31 cellular contexts compared by ENCODE assay signal in genomic region chr1:162662013-162662412, GRCh38.
"Had no signal": no experiment of that assay in that cellular context is flagged by ENCODE, and none has a peak within 500 bp of the region (broad histone marks: within the 10 kb centered on the region; RNA-seq: fewer than 3 reads in every experiment).

No MANE protein-coding gene starts in this region.

- H3K27me3 ChIP-seq: brain microvascular endothelial cell, SJCRH30 had no signal

- H3K4me1 Mint-ChIP-seq: activated CD4-positive, alpha-beta T cell treated with anti-CD3 and anti-CD28 coated beads, Interleukin-2, amount 10 ng/mL, durations not matched to agents 24 days and 14 days; activated naive CD8-positive, alpha-beta T cell treated with anti-CD3 and anti-CD28 coated beads for 36 hours; activated T-helper 17 cell treated with anti-CD3 and anti-CD28 coated beads, Interleukin-2, amount 50 U/mL, for 72 hours had no signal

- H3K9me3 Mint-ChIP-seq: activated CD4-positive, alpha-beta T cell treated with anti-CD3 and anti-CD28 coated beads, Interleukin-2, amount 10 ng/mL, durations not matched to agents 24 days and 14 days; activated CD8-positive, alpha-beta T cell treated with anti-CD3 and anti-CD28 coated beads for 36 hours; activated naive CD8-positive, alpha-beta T cell treated with anti-CD3 and anti-CD28 coated beads for 36 hours; activated T-cell treated with anti-CD3 and anti-CD28 coated beads, Interleukin-2, amount 50 U/mL, for 72 hours; activated T-helper 17 cell treated with anti-CD3 and anti-CD28 coated beads, Interleukin-2, amount 50 U/mL, for 72 hours; T-helper 1 cell treated with Interleukin-12 subunit alpha and Interleukin-12 subunit beta and Interleukin-4 antibody, amounts not matched to agents 30 μg/mL and 1 μg/mL, for 36 hours; T-helper 2 cell treated with Interferon-gamma antibody and Interleukin-4, amounts not matched to agents 5 μg/mL and 100 μg/mL, for 36 hours had no signal

- H3K4me3 Mint-ChIP-seq: activated CD4-positive, alpha-beta T cell treated with anti-CD3 and anti-CD28 coated beads, Interleukin-2, amount 10 ng/mL, durations not matched to agents 24 days and 14 days; activated CD8-positive, alpha-beta T cell treated with anti-CD3 and anti-CD28 coated beads for 36 hours; activated naive CD8-positive, alpha-beta T cell treated with anti-CD3 and anti-CD28 coated beads for 36 hours; activated T-cell treated with anti-CD3 and anti-CD28 coated beads, Interleukin-2, amount 50 U/mL, for 72 hours; activated T-helper 17 cell treated with anti-CD3 and anti-CD28 coated beads, Interleukin-2, amount 50 U/mL, for 72 hours; T-helper 1 cell treated with Interleukin-12 subunit alpha and Interleukin-12 subunit beta and Interleukin-4 antibody, amounts not matched to agents 30 μg/mL and 1 μg/mL, for 36 hours; T-helper 2 cell treated with Interferon-gamma antibody and Interleukin-4, amounts not matched to agents 5 μg/mL and 100 μg/mL, for 36 hours had no signal

- H3K27ac Mint-ChIP-seq: activated CD4-positive, alpha-beta T cell treated with anti-CD3 and anti-CD28 coated beads, Interleukin-2, amount 10 ng/mL, durations not matched to agents 24 days and 14 days; activated CD8-positive, alpha-beta T cell treated with anti-CD3 and anti-CD28 coated beads for 36 hours; activated naive CD8-positive, alpha-beta T cell treated with anti-CD3 and anti-CD28 coated beads for 36 hours; activated T-cell treated with anti-CD3 and anti-CD28 coated beads, Interleukin-2, amount 50 U/mL, for 72 hours; activated T-helper 17 cell treated with anti-CD3 and anti-CD28 coated beads, Interleukin-2, amount 50 U/mL, for 72 hours; T-helper 1 cell treated with Interleukin-12 subunit alpha and Interleukin-12 subunit beta and Interleukin-4 antibody, amounts not matched to agents 30 μg/mL and 1 μg/mL, for 36 hours; T-helper 2 cell treated with Interferon-gamma antibody and Interleukin-4, amounts not matched to agents 5 μg/mL and 100 μg/mL, for 36 hours had no signal

- DNase-seq: activated CD4-positive, alpha-beta T cell treated with anti-CD3 and anti-CD28 coated beads, Interleukin-2, amount 10 ng/mL, durations not matched to agents 24 days and 14 days; activated CD4-positive, alpha-beta T cell treated with anti-CD3 and anti-CD28 coated beads, Interleukin-2, amount 50 U/mL, for 4 hours; activated CD8-positive, alpha-beta T cell treated with anti-CD3 and anti-CD28 coated beads for 36 hours; activated effector memory CD4-positive, alpha-beta T cell treated with anti-CD3 and anti-CD28 coated beads, Interleukin-2, amount 50 U/mL, for 16 hours; activated naive CD4-positive, alpha-beta T cell; activated naive CD4-positive, alpha-beta T cell treated with anti-CD3 and anti-CD28 coated beads, Interleukin-2, amount 50 U/mL, for 16 hours; activated naive CD8-positive, alpha-beta T cell treated with anti-CD3 and anti-CD28 coated beads for 36 hours; activated T-cell treated with anti-CD3 and anti-CD28 coated beads, Interleukin-2, amount 50 U/mL, for 1 hour; activated T-cell treated with anti-CD3 and anti-CD28 coated beads, Interleukin-2, amount 50 U/mL, for 72 hours; amniotic stem cell; aorta; brain microvascular endothelial cell; central memory CD4-positive, alpha-beta T cell; NCI-H1092 treated with DMSO at 0.1 percent for 48 hours; NCI-H1417; NCI-H146; NCI-H187; NCI-H2029 treated with DMSO at 0.1 percent for 48 hours; NCI-H2107; NCI-H2171; NCI-H510A; NCI-H526; NCI-H748 treated with DMSO at 0.1 percent for 48 hours; NK-92 treated with Interleukin-12 subunit alpha and Interleukin-12 subunit beta, amount 100 ng/mL, for 24 hours; OCI-M1; SHP77; SJCRH30 had no signal

- H3K27ac ChIP-seq: brain microvascular endothelial cell, SJCRH30 had no signal

- H3K4me3 ChIP-seq: SJCRH30 had no signal

- ATAC-seq: activated CD8-positive, alpha-beta T cell treated with anti-CD3 and anti-CD28 coated beads for 36 hours; activated T-cell treated with anti-CD3 and anti-CD28 coated beads, Interleukin-2, amount 50 U/mL, for 72 hours; activated T-helper 17 cell treated with anti-CD3 and anti-CD28 coated beads, Interleukin-2, amount 50 U/mL, for 72 hours had no signal

- FAIRE-seq: TTC549 had no signal

- H3K36me3 Mint-ChIP-seq: activated naive CD8-positive, alpha-beta T cell treated with anti-CD3 and anti-CD28 coated beads for 36 hours had no signal

- H3K9me3 ChIP-seq: SJCRH30 had no signal
